20 cellular contexts compared by ENCODE assay signal in genomic region chr1:20442920-20443625, GRCh38. TPM values are rescaled to one million over a fixed set of nuclear protein-coding genes. Genes with fewer than 3 reads are reported as not detected.
DNase-seq lines count a peak whose midpoint lies in the region; ATAC-seq and TF ChIP-seq lines count a peak whose summit lies in the region.
"Had no signal": no experiment of that assay in that cellular context is flagged by ENCODE, and none has a peak within 500 bp of the region (broad histone marks: within the 10 kb centered on the region; RNA-seq: fewer than 3 reads in every experiment).

No MANE protein-coding gene starts in this region.

- intact Hi-C loops in head of caudate nucleus (cut with DNase I) = no loop called here
- intact Hi-C loops in esophagus muscularis mucosa (cut with DNase I) = no loop called here

- no peak for TF ChIP-seq EP300 in esophagus muscularis mucosa (IDR thresholded peaks at IDR 0.05)

- peak; percentile 36 for DNase-seq in AG08396 (ENCODE audit: low spot score)
- DNase-seq in EH (ENCODE audit: low read depth) = peak; percentile 30
- DNase-seq in NCI-H524 treated with DMSO at 0.1 percent for 48 hours (lab: John Stamatoyannopoulos, UW) = peak; percentile 98
- DNase-seq in head of caudate nucleus = peak in 38 of 42 donors; percentile 35 to 88 (median 64)
- DNase-seq in MG63 = no peak
- no peak for DNase-seq in esophagus muscularis mucosa (ENCODE audit: extremely low spot score)
- DNase-seq in EL = no peak
- DNase-seq: activated CD4-positive, alpha-beta memory T cell treated with anti-CD3 and anti-CD28 coated beads for 36 hours; AML-193; colonic mucosa; COR-L47; Kasumi-1; left ventricle myocardium inferior; NCI-H226; T-cell; upper lobe of left lung had no signal

- H3K4me3 ChIP-seq in MG63 = no peak overlapping the region
- H3K4me3 ChIP-seq in esophagus muscularis mucosa = no peak overlapping the region
- H3K4me3 ChIP-seq: colonic mucosa, left ventricle myocardium inferior, upper lobe of left lung had no signal

- no peak for TF ChIP-seq POLR2A in esophagus muscularis mucosa (IDR thresholded peaks at IDR 0.05; ENCODE audit: low read depth)

- WGBS in esophagus muscularis mucosa = 70% methylated on average over 3 of the region's 5 CpGs

- no peaks in the 10 kb centered on the region for H3K4me1 ChIP-seq in esophagus muscularis mucosa
- H3K4me1 ChIP-seq: colonic mucosa, left ventricle myocardium inferior, upper lobe of left lung had no signal

- H3K9me3 ChIP-seq in MG63 (no peaks in the 10 kb centered on the region), esophagus muscularis mucosa (no peaks in the 10 kb centered on the region)
- H3K9me3 ChIP-seq: colonic mucosa, left ventricle myocardium inferior, upper lobe of left lung had no signal

- H3K36me3 ChIP-seq in MG63 (no peaks in the 10 kb centered on the region), esophagus muscularis mucosa (no peaks in the 10 kb centered on the region)
- H3K36me3 ChIP-seq: colonic mucosa, left ventricle myocardium inferior, upper lobe of left lung had no signal

- no peak overlapping the region for H3K27ac ChIP-seq in esophagus muscularis mucosa (replicated peaks in 1 of 4)
- H3K27ac ChIP-seq: colonic mucosa, left ventricle myocardium inferior, upper lobe of left lung had no signal

- no peaks in the 10 kb centered on the region for H3K27me3 ChIP-seq in MG63
- H3K27me3 ChIP-seq in esophagus muscularis mucosa = peaks cover 0 to 6% (median 0%) of the 10 kb centered on the region in 4 donors
- H3K27me3 ChIP-seq: colonic mucosa, upper lobe of left lung had no signal

- no peak for TF ChIP-seq CTCF in esophagus muscularis mucosa (IDR thresholded peaks at IDR 0.05)

- no peak for ATAC-seq in GM19324 (IDR thresholded peaks at IDR 0.05; ENCODE audit: low FRiP score, unreplicated experiment)
- ATAC-seq: HCT116, sciatic nerve, T-cell had no signal

RNA-seq across cellular contexts. Expression of gene CAMK2N1, which starts 42.9 kb away (rescaled TPM):
- total RNA-seq in MG63 (2014; rRNA removed; shearing (Covaris generic); ENCODE audit: low replicate concordance) = 20.5 and 31.6 TPM in 2 replicates
- total RNA-seq in esophagus muscularis mucosa = 10 to 100 TPM; 22.2 to 31.1 (median 25.6) TPM
- total RNA-seq: G401 had no signal

Comparison
In these comparisons a context has a peak if more than half of its experiments do, and no peak if none do; other contexts are left out.
1. DNase-seq: peak in AG08396 (single experiment), EH (single experiment), NCI-H524 treated with DMSO at 0.1 percent for 48 hours (single experiment) and head of caudate nucleus (38 of 42); none in MG63 (single experiment), esophagus muscularis mucosa (single experiment) and EL (single experiment).